8 cellular contexts compared by ENCODE assay signal in genomic region chr15:65212097-65212496, GRCh38. TPM values are rescaled to one million over a fixed set of nuclear protein-coding genes. Genes with fewer than 3 reads are reported as not detected.
DNase-seq lines count a peak whose midpoint lies in the region; ATAC-seq and TF ChIP-seq lines count a peak whose summit lies in the region.

No MANE protein-coding gene starts in this region.

- H3K27ac ChIP-seq in heart left ventricle: peak overlapping the region in 6 of 12 donors; percentile 4 to 62 (median 48)

- intact Hi-C loops in heart left ventricle (cut with DNase I): loop anchor here in 1 of 10 donors (10.0 kb wide), 1 partner anchor 173 kb away; no protein-coding TSS in a partner anchor
- intact Hi-C loops in Right ventricle myocardium inferior (cut with DNase I): no loop called here
- intact Hi-C loops in head of caudate nucleus (cut with DNase I): no loop called here

- DNase-seq in heart left ventricle: no peak
- no peak for DNase-seq in Right ventricle myocardium inferior (ENCODE audit: missing footprints)
- peak; percentile 12 for DNase-seq in activated CD4-positive, alpha-beta T cell treated with anti-CD3 and anti-CD28 coated beads for 1 hour
- no peak for DNase-seq in foreskin fibroblast
- DNase-seq in stimulated activated CD4-positive, alpha-beta T cell treated with anti-CD3 and anti-CD28 coated beads, TNF-alpha, amount 100 ng/mL, for 48 hours (ENCODE audit: low read depth in 3 of 3): peak; percentile 18 to 45 (median 42)
- DNase-seq in head of caudate nucleus: no peak
- no peak for DNase-seq in COLO829 (ENCODE audit: low spot score)
- no peak for DNase-seq in AG20443 (ENCODE audit: low spot score)

- no peaks in the 10 kb centered on the region for H3K27me3 ChIP-seq in heart left ventricle

- TF ChIP-seq CTCF in heart left ventricle (IDR thresholded peaks at IDR 0.05) (peak in 7 of 12 donors; percentile 12 to 38 (median 21)), foreskin fibroblast (IDR thresholded peaks at IDR 0.05; ENCODE audit: low read depth, low read length) (peak; percentile 27)

- H3K4me1 ChIP-seq in heart left ventricle: peaks cover 0 to 48% (median 6%) of the 10 kb centered on the region in 12 donors

- H3K9me3 ChIP-seq in heart left ventricle: no peaks in the 10 kb centered on the region

- no peak for TF ChIP-seq POLR2A in heart left ventricle (IDR thresholded peaks at IDR 0.05)

- 67 to 77% (median 72%) methylated on average over 5 of the region's 5 CpGs for WGBS in heart left ventricle, 4 donors

- no peaks in the 10 kb centered on the region for H3K36me3 ChIP-seq in heart left ventricle

- H3K4me3 ChIP-seq in heart left ventricle: no peak overlapping the region
- no peak overlapping the region for H3K4me3 ChIP-seq in foreskin fibroblast (ENCODE audit: low read depth in 1 of 2, low read length in 2 of 2)

- no peak for ATAC-seq in heart left ventricle
- no peak for ATAC-seq in Right ventricle myocardium inferior

RNA-seq across cellular contexts. Expression of gene CILP, which starts 0.8 kb away (rescaled TPM):
- 10 to 100 TPM in 6 of 9 donors, 1 to 10 TPM in 3; 6.2 to 58.5 (median 12.3) TPM for total RNA-seq in heart left ventricle
- 10 to 100 TPM in 1 of 2 donors, under 1 TPM in 1; 0.76 to 12.0 TPM for polyA plus RNA-seq in heart left ventricle
- 15.7 TPM for total RNA-seq in Right ventricle myocardium inferior

RNA-seq across cellular contexts. Expression of gene CLPX, which starts 27.0 kb away (rescaled TPM):
- total RNA-seq in heart left ventricle (10 to 100 TPM; 43.8 to 64.8 (median 57.2) TPM), Right ventricle myocardium inferior (54.6 TPM)
- polyA plus RNA-seq in heart left ventricle: 10 to 100 TPM; 11.2 to 29.2 TPM

Comparison
In these comparisons a context has a peak if more than half of its experiments do, and no peak if none do; other contexts are left out.
1. DNase-seq: peak in activated CD4-positive, alpha-beta T cell treated with anti-CD3 and anti-CD28 coated beads for 1 hour (single experiment) and stimulated activated CD4-positive, alpha-beta T cell treated with anti-CD3 and anti-CD28 coated beads, TNF-alpha, amount 100 ng/mL, for 48 hours (3 of 3); none in heart left ventricle (0 of 5), Right ventricle myocardium inferior (single experiment), foreskin fibroblast (0 of 2), head of caudate nucleus (0 of 42), COLO829 (single experiment) and AG20443 (single experiment).